ENCODE assay signal across 21 cellular contexts in the genomic region with DNA sequence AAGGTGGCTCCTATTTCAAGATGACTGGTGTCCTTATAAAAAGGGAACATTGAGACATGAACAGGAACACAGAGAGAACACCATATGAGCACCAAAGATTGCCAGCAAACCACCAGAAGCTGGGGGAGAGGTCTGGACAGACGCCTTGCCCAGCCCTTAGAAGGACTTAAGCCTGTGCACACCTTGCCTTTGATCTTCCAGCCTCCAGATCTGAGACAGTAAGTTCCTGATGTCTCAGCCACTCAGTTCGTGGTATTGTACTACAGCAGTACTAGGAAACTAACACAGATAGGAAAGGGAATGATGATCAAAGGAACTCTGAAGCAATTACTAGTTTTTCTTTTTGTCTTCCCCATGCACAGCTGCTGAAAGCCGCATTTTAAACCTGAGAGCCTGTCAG.
A peak's percentile ranks its signal among the peaks of the same experiment; 100 is the strongest.
DNase-seq lines count a peak whose midpoint lies in the region; ATAC-seq, FAIRE-seq and TF ChIP-seq lines count a peak whose summit lies in the region.
"Had no signal": no experiment of that assay in that cellular context is flagged by ENCODE, and none has a peak within 500 bp of the region (broad histone marks: within the 10 kb centered on the region; RNA-seq: fewer than 3 reads in every experiment).

No MANE protein-coding gene starts in this region.

- ATAC-seq in Panc1 (peak; percentile 49; the same call in 1 of the 2 replicates), left lobe of liver (no peak), HG02759 (IDR thresholded peaks at IDR 0.05; ENCODE audit: unreplicated experiment) (no peak)
- ATAC-seq: GM23338, HCT116 had no signal

- DNase-seq in Panc1 (ENCODE audit: low read depth, low spot score) (no peak), left lobe of liver (ENCODE audit: low spot score) (peak; percentile 7), urothelium cell line (ENCODE audit: low spot score) (peak; percentile 1), NCI-H446 treated with DMSO at 0.1 percent for 48 hours (lab: John Stamatoyannopoulos, UW) (no peak)
- no peak for DNase-seq in stimulated activated CD4-positive, alpha-beta T cell treated with anti-CD3 and anti-CD28 coated beads, Interleukin-1b, Interleukin-23, amount 100 ng/mL, for 48 hours
- DNase-seq: 8988T; ACHN; C1 segment of cervical spinal cord; Calu3; CD4-positive, alpha-beta memory T cell; COR-L47; DMS53; DMS79 treated with DMSO at 0.1 percent for 48 hours; GF-D8; H9 had no signal

- in situ Hi-C loops in Panc1 (cut with HindIII; ENCODE audit: low pct_unique_long_range_greater_than_20kb, low sequenced_read_pairs), result no loop called here

- H3K4me3 ChIP-seq in Panc1 (ENCODE audit: low read depth in 2 of 2, low read length in 2 of 2), result no peak overlapping the region
- H3K4me3 ChIP-seq: A549, GM23338 had no signal

- no peak for FAIRE-seq in urothelium cell line (lab: Jason Lieb, UNC)
- FAIRE-seq: A549, GM12891, GM18507 had no signal

- no peaks in the 10 kb centered on the region for H3K9me3 ChIP-seq in Panc1 (ENCODE audit: control insufficient read depth, insufficient read depth, low read depth, low read length)
- H3K9me3 ChIP-seq: A549 had no signal

- POLR2A ChIA-PET in Panc1 (lab: Charles Lee), result no interaction called here

- no peak overlapping the region for H3K27ac ChIP-seq in Panc1 (ENCODE audit: low read length)
- H3K27ac ChIP-seq: A549 had no signal

- CTCF ChIA-PET in Panc1 (lab: Charles Lee), result interaction anchor here (0.5 kb wide), 1 partner anchor 299 kb away, joined by 4 read pairs; no protein-coding TSS in a partner anchor

- intact Hi-C loops in Panc1 (cut with micrococcal nuclease; ENCODE audit: unreplicated experiment), result no loop called here

- no TSS peak for BruUV-seq in Panc1 (replicated peaks; lab: Mats Ljungman, UMichigan)

- no peak for TF ChIP-seq CTCF in Panc1 (IDR thresholded peaks at IDR 0.05)

- no peaks in the 10 kb centered on the region for H3K4me1 ChIP-seq in Panc1 (ENCODE audit: control insufficient read depth, insufficient read depth, low read length)
- H3K4me1 ChIP-seq: A549 had no signal

- no peaks in the 10 kb centered on the region for H3K36me3 ChIP-seq in Panc1 (ENCODE audit: control insufficient read depth, insufficient read depth, low read length)

- no peaks in the 10 kb centered on the region for H3K27me3 ChIP-seq in Panc1 (ENCODE audit: control insufficient read depth, insufficient read depth, low read length)

Comparison
In these comparisons a context has a peak if more than half of its experiments do, and no peak if none do; other contexts are left out.
1. DNase-seq: peak in left lobe of liver (single experiment) and urothelium cell line (single experiment); none in Panc1 (single experiment), NCI-H446 treated with DMSO at 0.1 percent for 48 hours (single experiment) and stimulated activated CD4-positive, alpha-beta T cell treated with anti-CD3 and anti-CD28 coated beads, Interleukin-1b, Interleukin-23, amount 100 ng/mL, for 48 hours (single experiment).